ENCODE assay signal across 10 cellular contexts in genomic region chr3:64612082-64612860, GRCh38.
DNase-seq lines count a peak whose midpoint lies in the region; ATAC-seq and TF ChIP-seq lines count a peak whose summit lies in the region.
"Had no signal": no experiment of that assay in that cellular context is flagged by ENCODE, and none has a peak within 500 bp of the region (broad histone marks: within the 10 kb centered on the region; RNA-seq: fewer than 3 reads in every experiment).

No MANE protein-coding gene starts in this region.

- no peak overlapping the region for H3K27ac ChIP-seq in HEK293 (ENCODE audit: extremely low read depth, low read depth, low read length)
- peak overlapping the region in 2 of 5 donors; percentile 28 to 68 for H3K27ac ChIP-seq in adrenal gland
- peak overlapping the region; percentile 29 for H3K27ac ChIP-seq in hepatocyte
- peak overlapping the region; percentile 76 for H3K27ac ChIP-seq in skeletal muscle tissue (ENCODE audit: low read depth, low read length)
- no peak overlapping the region for H3K27ac ChIP-seq in effector memory CD4-positive, alpha-beta T cell (ENCODE audit: insufficient read depth, low read length, poor library complexity, severe bottlenecking)

- H3K9ac ChIP-seq in skeletal muscle tissue (ENCODE audit: low read depth in 1 of 3, low read length in 3 of 3), result peak overlapping the region; percentile 47 to 74 (median 67)

- no peaks in the 10 kb centered on the region for H3K27me3 Mint-ChIP-seq in T-helper 2 cell treated with Interferon-gamma antibody and Interleukin-4, amounts not matched to agents 5 μg/mL and 100 μg/mL, for 36 hours (ENCODE audit: low read depth)

- CTCF ChIA-PET in HEK293 (lab: Yijun Ruan, JAX), result no interaction called here

- no peaks in the 10 kb centered on the region for H3K79me2 ChIP-seq in hepatocyte

- no peak for TF ChIP-seq CTCF in HEK293 (tag by site-specific recombination; IDR thresholded peaks at IDR 0.05)
- TF ChIP-seq CTCF in adrenal gland (IDR thresholded peaks at IDR 0.05), result no peak
- no peak for TF ChIP-seq CTCF in hepatocyte (IDR thresholded peaks at IDR 0.05; ENCODE audit: poor library complexity)

- no peaks in the 10 kb centered on the region for H3K36me3 Mint-ChIP-seq in T-helper 2 cell treated with Interferon-gamma antibody and Interleukin-4, amounts not matched to agents 5 μg/mL and 100 μg/mL, for 36 hours (ENCODE audit: low read depth)

- H3K27me3 ChIP-seq in adrenal gland, result no peaks in the 10 kb centered on the region
- no peaks in the 10 kb centered on the region for H3K27me3 ChIP-seq in hepatocyte
- H3K27me3 ChIP-seq in skeletal muscle tissue (ENCODE audit: control insufficient read depth in 3 of 3, insufficient read depth in 3 of 3, low read length in 3 of 3), result no peaks in the 10 kb centered on the region
- H3K27me3 ChIP-seq in effector memory CD4-positive, alpha-beta T cell (replicated peaks; ENCODE audit: control insufficient read depth, insufficient read depth, low read length, poor library complexity, severe bottlenecking), result no peaks in the 10 kb centered on the region

- H3K4me1 Mint-ChIP-seq in T-helper 2 cell treated with Interferon-gamma antibody and Interleukin-4, amounts not matched to agents 5 μg/mL and 100 μg/mL, for 36 hours (ENCODE audit: low read depth), result no peaks in the 10 kb centered on the region

- no peak for TF ChIP-seq POLR2A in adrenal gland (IDR thresholded peaks at IDR 0.05)

- no peak for ATAC-seq in HG02588 (IDR thresholded peaks at IDR 0.05; ENCODE audit: unreplicated experiment)

- H3K4me1 ChIP-seq in HEK293 (ENCODE audit: control insufficient read depth, insufficient read depth, low read length) (no peaks in the 10 kb centered on the region), adrenal gland (replicated peaks in 1 of 2) (peaks cover 0 to 12% of the 10 kb centered on the region in 2 donors), hepatocyte (ENCODE audit: insufficient read depth) (peaks cover 16% of the 10 kb centered on the region), skeletal muscle tissue (ENCODE audit: control insufficient read depth in 3 of 3, insufficient read depth in 3 of 3, low read length in 3 of 3) (peaks cover 24 to 38% (median 26%) of the 10 kb centered on the region in 3 donors)
- H3K4me1 ChIP-seq in effector memory CD4-positive, alpha-beta T cell (ENCODE audit: control insufficient read depth, insufficient read depth, low read length, poor library complexity, severe bottlenecking), result no peaks in the 10 kb centered on the region

- POLR2A ChIA-PET in HEK293 (lab: Yijun Ruan, JAX), result no interaction called here

- whole genome bisulfite sequencing in adrenal gland, 4 donors, result 42 to 64% (median 61%) methylated on average over 4 of the region's 4 CpGs
- WGBS in hepatocyte (ENCODE audit: low lambda C conversion rate, missing lambda C conversion rate), result 61% methylated on average over 4 of the region's 4 CpGs

- H3K4me2 ChIP-seq in hepatocyte, result peak overlapping the region; percentile 22

- H3K9me3 Mint-ChIP-seq in T-helper 2 cell treated with Interferon-gamma antibody and Interleukin-4, amounts not matched to agents 5 μg/mL and 100 μg/mL, for 36 hours, result no peaks in the 10 kb centered on the region

- H3K4me3 ChIP-seq in HEK293 (ENCODE audit: low read depth, low read length) (no peak overlapping the region), adrenal gland (no peak overlapping the region), hepatocyte (no peak overlapping the region), skeletal muscle tissue (ENCODE audit: low read length in 3 of 3) (peak overlapping the region; percentile 36 to 57 (median 52))
- H3K4me3 ChIP-seq in effector memory CD4-positive, alpha-beta T cell (ENCODE audit: insufficient read depth, low read depth, low read length, poor library complexity, severe bottlenecking), result no peak overlapping the region

- no peak overlapping the region for H3K4me3 Mint-ChIP-seq in T-helper 2 cell treated with Interferon-gamma antibody and Interleukin-4, amounts not matched to agents 5 μg/mL and 100 μg/mL, for 36 hours

- intact Hi-C loops in adrenal gland (cut with DNase I), result no loop called here

- no peak overlapping the region for H3K27ac Mint-ChIP-seq in T-helper 2 cell treated with Interferon-gamma antibody and Interleukin-4, amounts not matched to agents 5 μg/mL and 100 μg/mL, for 36 hours

- H3K36me3 ChIP-seq in HEK293 (ENCODE audit: control insufficient read depth in 2 of 2, insufficient read depth in 1 of 2, low read length in 2 of 2) (no peaks in the 10 kb centered on the region), adrenal gland (replicated peaks in 1 of 2) (no peaks in the 10 kb centered on the region), hepatocyte (replicated peaks; ENCODE audit: insufficient read depth, low read depth) (no peaks in the 10 kb centered on the region), skeletal muscle tissue (ENCODE audit: control insufficient read depth in 3 of 3, insufficient read depth in 3 of 3, low read length in 3 of 3) (no peaks in the 10 kb centered on the region)
- H3K36me3 ChIP-seq in effector memory CD4-positive, alpha-beta T cell (ENCODE audit: control insufficient read depth, insufficient read depth, low read length), result no peaks in the 10 kb centered on the region

- no peaks in the 10 kb centered on the region for H3K9me3 ChIP-seq in HEK293 (ENCODE audit: control insufficient read depth, insufficient read depth, low read depth, low read length)
- H3K9me3 ChIP-seq in adrenal gland (replicated peaks in 1 of 3), result no peaks in the 10 kb centered on the region
- H3K9me3 ChIP-seq in hepatocyte (ENCODE audit: low read depth), result no peaks in the 10 kb centered on the region
- no peaks in the 10 kb centered on the region for H3K9me3 ChIP-seq in skeletal muscle tissue (ENCODE audit: control insufficient read depth in 3 of 3, low read length in 3 of 3)
- no peaks in the 10 kb centered on the region for H3K9me3 ChIP-seq in effector memory CD4-positive, alpha-beta T cell (ENCODE audit: control insufficient read depth, low read length)

- DNase-seq in adrenal gland (peak in 6 of 7 donors; percentile 28 to 79 (median 38)), hepatocyte (ENCODE audit: low spot score) (peak; percentile 47)
- no peak for DNase-seq in stimulated activated naive CD4-positive, alpha-beta T cell (lab: John Stamatoyannopoulos, UW)
- DNase-seq in effector memory CD4-positive, alpha-beta T cell, result no peak
- no peak for DNase-seq in T-helper 2 cell treated with Interferon-gamma antibody and Interleukin-4, amounts not matched to agents 5 μg/mL and 100 μg/mL, for 36 hours (ENCODE audit: low spot score)
- DNase-seq: activated CD4-positive, alpha-beta T cell treated with anti-CD3 and anti-CD28 coated beads, Interleukin-2, amount 50 U/mL, for 48 hours; NCI-H2081 had no signal

- H4K20me1 ChIP-seq in hepatocyte (ENCODE audit: insufficient read depth, poor library complexity, severe bottlenecking), result no peaks in the 10 kb centered on the region

- no peaks in the 10 kb centered on the region for H3K9me2 ChIP-seq in hepatocyte (replicated peaks; ENCODE audit: insufficient read depth)

- no peak overlapping the region for H2AFZ ChIP-seq in hepatocyte

TF ChIP-seq in HEK293, 187 proteins besides CTCF, POLR2A, EP300 and RAD21:
- TF ChIP-seq ZNF521 (tag by site-specific recombination; IDR thresholded peaks at IDR 0.05) (no peak), ZFP37 (tag by site-specific recombination; IDR thresholded peaks at IDR 0.05) (no peak), HOXA7 (CRISPR knock-in tag; IDR thresholded peaks at IDR 0.05; ENCODE audit: borderline replicate concordance) (no peak), ZSCAN18 (tag by site-specific recombination; IDR thresholded peaks at IDR 0.05) (no peak), ZNF530 (tag by site-specific recombination; IDR thresholded peaks at IDR 0.05; ENCODE audit: low read depth) (no peak), ZNF544 (tag by site-specific recombination; IDR thresholded peaks at IDR 0.05) (no peak), SCRT2 (tag by site-specific recombination; IDR thresholded peaks at IDR 0.05) (peak; percentile 70), KLF16 (tag by site-specific recombination; IDR thresholded peaks at IDR 0.05) (no peak)

Comparison
In these comparisons a context has a peak if more than half of its experiments do, and no peak if none do; other contexts are left out.
1. H3K27ac ChIP-seq: peak in hepatocyte (single experiment) and skeletal muscle tissue (single experiment); none in HEK293 (single experiment) and effector memory CD4-positive, alpha-beta T cell (single experiment).
2. H3K4me3 ChIP-seq: peak in skeletal muscle tissue (3 of 3); none in HEK293 (single experiment), adrenal gland (0 of 4), hepatocyte (single experiment) and effector memory CD4-positive, alpha-beta T cell (single experiment).
3. DNase-seq: peak in adrenal gland (6 of 7) and hepatocyte (single experiment); none in stimulated activated naive CD4-positive, alpha-beta T cell (0 of 6), effector memory CD4-positive, alpha-beta T cell (0 of 3) and T-helper 2 cell treated with Interferon-gamma antibody and Interleukin-4, amounts not matched to agents 5 μg/mL and 100 μg/mL, for 36 hours (single experiment).